In the genomic region with DNA sequence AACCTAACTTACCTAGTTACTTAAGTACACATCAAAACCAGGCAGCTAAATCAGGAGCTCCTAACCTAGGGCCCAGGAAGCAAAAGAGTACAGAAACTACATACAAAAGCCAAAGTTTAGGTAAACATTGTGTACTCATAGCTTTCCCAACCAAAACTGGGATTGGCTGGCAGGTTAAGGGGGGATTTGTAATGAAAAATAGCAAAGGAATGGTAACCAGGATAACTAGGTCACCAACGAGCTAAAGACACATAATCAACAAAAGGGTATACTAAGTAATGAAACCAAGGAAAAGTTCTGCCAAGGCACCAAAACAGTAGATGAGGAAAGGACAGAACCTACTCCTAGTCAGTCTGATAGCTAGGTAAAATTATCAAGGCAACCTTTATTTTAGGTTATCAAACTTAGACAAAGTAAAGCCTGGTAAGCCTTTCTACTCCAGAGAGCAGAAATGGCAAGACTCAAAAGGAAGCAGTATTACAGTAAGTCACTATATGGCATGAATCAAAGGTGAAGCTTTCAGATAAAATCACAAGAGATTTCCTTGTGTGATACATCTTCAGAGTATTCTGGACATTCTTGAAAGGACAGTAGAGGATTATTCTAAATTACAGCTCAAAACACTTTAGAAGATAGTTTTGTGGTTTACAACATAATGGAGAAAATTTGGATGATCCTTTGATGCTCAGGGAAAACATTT, we compare ENCODE assay signal across 9 cellular contexts. TPM values are rescaled to one million over a fixed set of nuclear protein-coding genes. Genes with fewer than 3 reads are reported as not detected.
DNase-seq lines count a peak whose midpoint lies in the region; ATAC-seq lines count a peak whose summit lies in the region.
"Had no signal": no experiment of that assay in that cellular context is flagged by ENCODE, and none has a peak within 500 bp of the region (broad histone marks: within the 10 kb centered on the region; RNA-seq: fewer than 3 reads in every experiment).

No MANE protein-coding gene starts in this region.

- no peaks in the 10 kb centered on the region for H3K27me3 Mint-ChIP-seq in activated CD4-positive, alpha-beta T cell treated with anti-CD3 and anti-CD28 coated beads, Interleukin-2, amount 10 ng/mL, durations not matched to agents 7 days and 5 days
- H3K27me3 Mint-ChIP-seq in stimulated activated naive B cell treated with anti-CD40 and anti-IgM and Interleukin-4, amounts not matched to agents 10 μg/mL and 1 μg/mL and 100 μg/mL, for 72 hours = no peaks in the 10 kb centered on the region

- peak overlapping the region; percentile 82 for H3K27ac Mint-ChIP-seq in activated CD4-positive, alpha-beta T cell treated with anti-CD3 and anti-CD28 coated beads, Interleukin-2, amount 10 ng/mL, durations not matched to agents 7 days and 5 days
- peak overlapping the region; percentile 87 to 88 for H3K27ac Mint-ChIP-seq in activated naive CD4-positive, alpha-beta T cell treated with anti-CD3 and anti-CD28 coated beads, Interleukin-2, amount 50 U/mL, for 72 hours
- peak overlapping the region; percentile 75 for H3K27ac Mint-ChIP-seq in stimulated activated naive B cell treated with anti-CD40 and anti-IgM and Interleukin-4, amounts not matched to agents 10 μg/mL and 1 μg/mL and 100 μg/mL, for 72 hours

- peak overlapping the region; percentile 31 for H3K4me3 Mint-ChIP-seq in activated CD4-positive, alpha-beta T cell treated with anti-CD3 and anti-CD28 coated beads, Interleukin-2, amount 10 ng/mL, durations not matched to agents 7 days and 5 days
- H3K4me3 Mint-ChIP-seq in stimulated activated naive B cell treated with anti-CD40 and anti-IgM and Interleukin-4, amounts not matched to agents 10 μg/mL and 1 μg/mL and 100 μg/mL, for 72 hours = peak overlapping the region; percentile 64 to 77

- CTCF ChIA-PET in activated CD4-positive, alpha-beta T cell treated with anti-CD3 and anti-CD28 coated beads, Interleukin-2, amount 10 ng/mL, durations not matched to agents 7 days and 5 days (lab: Charles Lee) = interaction anchor here (0.9 to 3.4 kb wide), 4 partner anchors 10 to 267 kb away, joined by 3 to 17 read pairs (median 4); no protein-coding TSS in a partner anchor

- ATAC-seq in activated naive CD4-positive, alpha-beta T cell treated with anti-CD3 and anti-CD28 coated beads, Interleukin-2, amount 50 U/mL, for 72 hours = peak in 1 of 2 donors; percentile 10
- ATAC-seq in stimulated activated naive B cell treated with anti-CD40 and anti-IgM and Interleukin-4, amounts not matched to agents 10 μg/mL and 1 μg/mL and 100 μg/mL, for 72 hours (replicated peaks) = no peak
- ATAC-seq in GM19395 (IDR thresholded peaks at IDR 0.05; ENCODE audit: unreplicated experiment) = no peak
- no peak for ATAC-seq in HG02588 (IDR thresholded peaks at IDR 0.05; ENCODE audit: unreplicated experiment)

- H3K4me1 Mint-ChIP-seq in activated CD4-positive, alpha-beta T cell treated with anti-CD3 and anti-CD28 coated beads, Interleukin-2, amount 10 ng/mL, durations not matched to agents 7 days and 5 days = peaks cover 84% of the 10 kb centered on the region
- peaks cover 44 to 88% of the 10 kb centered on the region in 2 donors for H3K4me1 Mint-ChIP-seq in stimulated activated naive B cell treated with anti-CD40 and anti-IgM and Interleukin-4, amounts not matched to agents 10 μg/mL and 1 μg/mL and 100 μg/mL, for 72 hours

- H3K36me3 Mint-ChIP-seq in activated CD4-positive, alpha-beta T cell treated with anti-CD3 and anti-CD28 coated beads, Interleukin-2, amount 10 ng/mL, durations not matched to agents 7 days and 5 days (ENCODE audit: low read depth) = peaks cover 92% of the 10 kb centered on the region
- H3K36me3 Mint-ChIP-seq in activated naive CD4-positive, alpha-beta T cell treated with anti-CD3 and anti-CD28 coated beads, Interleukin-2, amount 50 U/mL, for 72 hours = peaks cover 81 to 99% of the 10 kb centered on the region in 2 donors
- H3K36me3 Mint-ChIP-seq in stimulated activated naive B cell treated with anti-CD40 and anti-IgM and Interleukin-4, amounts not matched to agents 10 μg/mL and 1 μg/mL and 100 μg/mL, for 72 hours = peaks cover 40 to 68% of the 10 kb centered on the region in 2 donors

- POLR2A ChIA-PET in activated CD4-positive, alpha-beta T cell treated with anti-CD3 and anti-CD28 coated beads, Interleukin-2, amount 10 ng/mL, durations not matched to agents 7 days and 5 days (lab: Charles Lee) = interaction anchor here (0.7 to 1.3 kb wide), 2 partner anchors 9 to 10 kb away, joined by 3 to 4 read pairs; partner anchors contain the start of gene TRA2B

- no peaks in the 10 kb centered on the region for H3K9me3 Mint-ChIP-seq in activated CD4-positive, alpha-beta T cell treated with anti-CD3 and anti-CD28 coated beads, Interleukin-2, amount 10 ng/mL, durations not matched to agents 7 days and 5 days
- H3K9me3 Mint-ChIP-seq in activated naive CD4-positive, alpha-beta T cell treated with anti-CD3 and anti-CD28 coated beads, Interleukin-2, amount 50 U/mL, for 72 hours = no peaks in the 10 kb centered on the region
- no peaks in the 10 kb centered on the region for H3K9me3 Mint-ChIP-seq in stimulated activated naive B cell treated with anti-CD40 and anti-IgM and Interleukin-4, amounts not matched to agents 10 μg/mL and 1 μg/mL and 100 μg/mL, for 72 hours

- DNase-seq in activated CD4-positive, alpha-beta T cell treated with anti-CD3 and anti-CD28 coated beads, Interleukin-2, amount 10 ng/mL, durations not matched to agents 7 days and 5 days = no peak
- DNase-seq in activated CD4-positive, alpha-beta T cell treated with anti-CD3 and anti-CD28 coated beads, Interleukin-2, amount 50 U/mL, for 4 hours = no peak
- DNase-seq in activated naive CD4-positive, alpha-beta T cell treated with anti-CD3 and anti-CD28 coated beads, Interleukin-2, amount 50 U/mL, for 72 hours (ENCODE audit: low spot score in 2 of 2) = no peak
- DNase-seq in kidney tubule cell (ENCODE audit: low spot score) (peak; percentile 69), NCI-H1417 (lab: John Stamatoyannopoulos, UW) (no peak)
- DNase-seq in stimulated activated naive B cell treated with anti-CD40 and anti-IgM and Interleukin-4, amounts not matched to agents 10 μg/mL and 1 μg/mL and 100 μg/mL, for 72 hours = no peak
- DNase-seq: NCI-H82 had no signal

RNA-seq across cellular contexts. Expression of gene TRA2B, which starts 10.2 kb away (rescaled TPM):
- total RNA-seq in activated CD4-positive, alpha-beta T cell treated with anti-CD3 and anti-CD28 coated beads, Interleukin-2, amount 10 ng/mL, durations not matched to agents 7 days and 5 days = 100 to 1,000 TPM; 224 to 284 TPM
- total RNA-seq in activated naive CD4-positive, alpha-beta T cell treated with anti-CD3 and anti-CD28 coated beads, Interleukin-2, amount 50 U/mL, for 72 hours = 100 to 1,000 TPM; 164 to 269 TPM
